Comparison of ENCODE assay signal across 9 cellular contexts in genomic region chr9:99023831-99024230, GRCh38.
DNase-seq lines count a peak whose midpoint lies in the region; ATAC-seq and TF ChIP-seq lines count a peak whose summit lies in the region.
"Had no signal": no experiment of that assay in that cellular context is flagged by ENCODE, and none has a peak within 500 bp of the region (broad histone marks: within the 10 kb centered on the region; RNA-seq: fewer than 3 reads in every experiment).

No MANE protein-coding gene starts in this region.

- H3K4me1 ChIP-seq in esophagus muscularis mucosa = peaks cover 0 to 34% (median 21%) of the 10 kb centered on the region in 4 donors
- H3K4me1 ChIP-seq: prostate gland had no signal

- no peaks in the 10 kb centered on the region for H3K9me3 Mint-ChIP-seq in stimulated activated effector memory CD8-positive, alpha-beta T cell treated with anti-CD3 and anti-CD28 coated beads, Interleukin-12 subunit alpha, Interleukin-12 subunit beta, amount 100 ng/mL, for 72 hours

- H3K4me3 ChIP-seq in esophagus muscularis mucosa = no peak overlapping the region
- H3K4me3 ChIP-seq: prostate gland had no signal

- no peak for TF ChIP-seq POLR2A in esophagus muscularis mucosa (IDR thresholded peaks at IDR 0.05; ENCODE audit: low read depth)

- peaks cover 20% of the 10 kb centered on the region for H3K4me1 Mint-ChIP-seq in stimulated activated effector memory CD8-positive, alpha-beta T cell treated with anti-CD3 and anti-CD28 coated beads, Interleukin-12 subunit alpha, Interleukin-12 subunit beta, amount 100 ng/mL, for 72 hours

- H3K9me3 ChIP-seq in esophagus muscularis mucosa = no peaks in the 10 kb centered on the region
- H3K9me3 ChIP-seq: prostate gland had no signal

- WGBS in esophagus muscularis mucosa = 86% methylated on average over 1 of the region's 1 CpG

- H3K27me3 ChIP-seq in esophagus muscularis mucosa = no peaks in the 10 kb centered on the region

- no peak for ATAC-seq in stimulated activated effector memory CD8-positive, alpha-beta T cell treated with anti-CD3 and anti-CD28 coated beads, Interleukin-12 subunit alpha, Interleukin-12 subunit beta, amount 100 ng/mL, for 72 hours

- intact Hi-C loops in esophagus muscularis mucosa (cut with DNase I) = no loop called here

- no peak overlapping the region for H3K4me3 Mint-ChIP-seq in stimulated activated effector memory CD8-positive, alpha-beta T cell treated with anti-CD3 and anti-CD28 coated beads, Interleukin-12 subunit alpha, Interleukin-12 subunit beta, amount 100 ng/mL, for 72 hours

- H3K27ac Mint-ChIP-seq in stimulated activated effector memory CD8-positive, alpha-beta T cell treated with anti-CD3 and anti-CD28 coated beads, Interleukin-12 subunit alpha, Interleukin-12 subunit beta, amount 100 ng/mL, for 72 hours = peak overlapping the region; percentile 43

- peaks cover 55 to 96% (median 76%) of the 10 kb centered on the region in 4 donors for H3K36me3 ChIP-seq in esophagus muscularis mucosa
- H3K36me3 ChIP-seq: prostate gland had no signal

- no peak for TF ChIP-seq EP300 in esophagus muscularis mucosa (IDR thresholded peaks at IDR 0.05)

- no peaks in the 10 kb centered on the region for H3K36me3 Mint-ChIP-seq in stimulated activated effector memory CD8-positive, alpha-beta T cell treated with anti-CD3 and anti-CD28 coated beads, Interleukin-12 subunit alpha, Interleukin-12 subunit beta, amount 100 ng/mL, for 72 hours

- peak overlapping the region in 2 of 4 donors; percentile 23 to 64 for H3K27ac ChIP-seq in esophagus muscularis mucosa (replicated peaks in 1 of 4)
- H3K27ac ChIP-seq: prostate gland had no signal

- TF ChIP-seq CTCF in esophagus muscularis mucosa (IDR thresholded peaks at IDR 0.05) = no peak

- DNase-seq in M059J (ENCODE audit: low read depth) = peak; percentile 65
- DNase-seq in NCI-H446 (lab: John Stamatoyannopoulos, UW) = peak; percentile 22 to 75
- DNase-seq in fibroblast of gingiva (ENCODE audit: low read depth) = peak; percentile 32
- no peak for DNase-seq in stimulated activated effector memory CD8-positive, alpha-beta T cell treated with anti-CD3 and anti-CD28 coated beads, Interleukin-12 subunit alpha, Interleukin-12 subunit beta, amount 100 ng/mL, for 72 hours (ENCODE audit: low spot score in 2 of 2)
- DNase-seq in stimulated activated CD4-positive, alpha-beta T cell treated with anti-CD3 and anti-CD28 coated beads, Interleukin-2, amount 100 ng/mL, for 24 hours = no peak
- no peak for DNase-seq in esophagus muscularis mucosa (ENCODE audit: extremely low spot score)
- no peak for DNase-seq in RKO (ENCODE audit: low spot score)
- DNase-seq: cortex of kidney had no signal

Comparison
In these comparisons a context has a peak if more than half of its experiments do, and no peak if none do; other contexts are left out.
1. DNase-seq: peak in M059J (single experiment), NCI-H446 (2 of 2) and fibroblast of gingiva (single experiment); none in stimulated activated effector memory CD8-positive, alpha-beta T cell treated with anti-CD3 and anti-CD28 coated beads, Interleukin-12 subunit alpha, Interleukin-12 subunit beta, amount 100 ng/mL, for 72 hours (0 of 2), stimulated activated CD4-positive, alpha-beta T cell treated with anti-CD3 and anti-CD28 coated beads, Interleukin-2, amount 100 ng/mL, for 24 hours (0 of 2), esophagus muscularis mucosa (single experiment) and RKO (single experiment).